12 cellular contexts compared by ENCODE assay signal in the genomic region with DNA sequence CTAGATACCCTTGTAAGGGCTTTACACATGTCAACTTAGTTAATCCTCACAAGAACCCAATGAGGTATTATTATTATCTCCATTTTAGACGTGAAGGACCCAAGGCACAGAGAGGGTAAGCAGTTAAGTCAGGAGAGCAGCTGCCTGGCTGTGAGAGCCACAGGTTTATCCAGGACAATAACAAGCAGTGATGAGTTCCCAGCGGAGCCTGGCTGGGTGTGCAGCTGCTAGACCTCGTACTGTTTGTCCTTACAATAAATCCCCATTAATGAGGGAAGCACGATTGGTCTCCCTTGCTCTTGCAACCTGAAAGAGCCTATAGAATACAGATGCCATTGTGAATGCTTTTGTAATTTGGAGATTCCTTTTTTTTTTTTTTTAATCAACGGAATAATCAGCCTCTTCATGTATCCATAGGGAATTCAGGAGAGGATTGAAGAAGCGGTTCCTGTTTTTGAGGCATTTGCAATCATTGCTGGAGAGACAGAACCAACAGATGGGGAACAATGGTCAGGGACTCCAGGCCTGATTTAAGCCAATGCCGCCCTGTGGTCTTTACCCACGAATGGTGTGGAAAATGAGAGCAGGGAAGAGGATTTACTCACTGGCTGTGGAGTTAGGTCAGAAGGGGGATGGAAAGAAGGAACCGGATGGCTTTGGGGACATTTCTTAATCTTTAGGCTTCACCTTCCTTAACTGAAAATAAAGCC. TPM values are rescaled to one million over a fixed set of nuclear protein-coding genes. Genes with fewer than 3 reads are reported as not detected.
DNase-seq lines count a peak whose midpoint lies in the region; ATAC-seq lines count a peak whose summit lies in the region.
"Had no signal": no experiment of that assay in that cellular context is flagged by ENCODE, and none has a peak within 500 bp of the region (broad histone marks: within the 10 kb centered on the region; RNA-seq: fewer than 3 reads in every experiment).

No MANE protein-coding gene starts in this region.

- POLR2A ChIA-PET in activated CD8-positive, alpha-beta T cell treated with anti-CD3 and anti-CD28 coated beads, Interleukin-2, amount 10 ng/mL, durations not matched to agents 7 days and 5 days (lab: Charles Lee), result no interaction called here

- in situ Hi-C loops in ACHN (cut with HindIII; ENCODE audit: low pct_ligation_motif_present, low pct_unique_long_range_greater_than_20kb, low sequenced_read_pairs), result no loop called here

- CTCF ChIA-PET in activated CD8-positive, alpha-beta T cell treated with anti-CD3 and anti-CD28 coated beads, Interleukin-2, amount 10 ng/mL, durations not matched to agents 7 days and 5 days (lab: Charles Lee), result interaction anchor here (1.4 to 1.5 kb wide), 2 partner anchors 11 to 78 kb away, joined by 3 to 4 read pairs; no protein-coding TSS in a partner anchor

- no peak overlapping the region for H3K4me3 Mint-ChIP-seq in activated CD8-positive, alpha-beta T cell treated with anti-CD3 and anti-CD28 coated beads, Interleukin-2, amount 10 ng/mL, durations not matched to agents 7 days and 5 days
- H3K4me3 Mint-ChIP-seq: memory B cell had no signal

- ATAC-seq in activated CD8-positive, alpha-beta T cell treated with anti-CD3 and anti-CD28 coated beads, Interleukin-2, amount 10 ng/mL, durations not matched to agents 7 days and 5 days, result no peak
- ATAC-seq in HG03354 (IDR thresholded peaks at IDR 0.05; ENCODE audit: poor library complexity, severe bottlenecking, unreplicated experiment), result no peak

- no peak overlapping the region for H3K27ac Mint-ChIP-seq in activated CD8-positive, alpha-beta T cell treated with anti-CD3 and anti-CD28 coated beads, Interleukin-2, amount 10 ng/mL, durations not matched to agents 7 days and 5 days
- H3K27ac Mint-ChIP-seq: memory B cell had no signal

- no peaks in the 10 kb centered on the region for H3K9me3 Mint-ChIP-seq in activated CD8-positive, alpha-beta T cell treated with anti-CD3 and anti-CD28 coated beads, Interleukin-2, amount 10 ng/mL, durations not matched to agents 7 days and 5 days (ENCODE audit: insufficient read depth)
- H3K9me3 Mint-ChIP-seq: memory B cell had no signal

- peaks cover 5% of the 10 kb centered on the region for H3K27me3 Mint-ChIP-seq in activated CD8-positive, alpha-beta T cell treated with anti-CD3 and anti-CD28 coated beads, Interleukin-2, amount 10 ng/mL, durations not matched to agents 7 days and 5 days (ENCODE audit: low read depth)

- H3K4me1 Mint-ChIP-seq in activated CD8-positive, alpha-beta T cell treated with anti-CD3 and anti-CD28 coated beads, Interleukin-2, amount 10 ng/mL, durations not matched to agents 7 days and 5 days (ENCODE audit: low read depth), result peaks cover 11% of the 10 kb centered on the region

- DNase-seq in ACHN, result peak; percentile 19
- peak; percentile 66 for DNase-seq in NCI-H1436 (lab: John Stamatoyannopoulos, UW)
- peak; percentile 14 for DNase-seq in NCI-H526 treated with DMSO at 0.1 percent for 48 hours (lab: John Stamatoyannopoulos, UW)
- peak; percentile 9 for DNase-seq in left kidney (ENCODE audit: low read depth, low spot score)
- no peak for DNase-seq in activated CD8-positive, alpha-beta T cell treated with anti-CD3 and anti-CD28 coated beads, Interleukin-2, amount 10 ng/mL, durations not matched to agents 7 days and 5 days
- no peak for DNase-seq in kidney tubule cell (ENCODE audit: low spot score)
- no peak for DNase-seq in islet precursor cell
- DNase-seq: effector CD8-positive, alpha-beta T cell had no signal

- no peaks in the 10 kb centered on the region for H3K36me3 Mint-ChIP-seq in activated CD8-positive, alpha-beta T cell treated with anti-CD3 and anti-CD28 coated beads, Interleukin-2, amount 10 ng/mL, durations not matched to agents 7 days and 5 days (ENCODE audit: low read depth)
- H3K36me3 Mint-ChIP-seq: memory B cell had no signal

RNA-seq across cellular contexts. Expression of gene ASB4, which starts 12.3 kb away (rescaled TPM):
- total RNA-seq in activated CD8-positive, alpha-beta T cell treated with anti-CD3 and anti-CD28 coated beads, Interleukin-2, amount 10 ng/mL, durations not matched to agents 7 days and 5 days, result not detected
- total RNA-seq: fibroblast of villous mesenchyme, osteocyte had no signal

RNA-seq across cellular contexts. Expression of gene PON2, which starts 38.6 kb away (rescaled TPM):
- 1 to 10 TPM; 2.9 to 4.7 TPM for total RNA-seq in activated CD8-positive, alpha-beta T cell treated with anti-CD3 and anti-CD28 coated beads, Interleukin-2, amount 10 ng/mL, durations not matched to agents 7 days and 5 days

Comparison
In these comparisons a context has a peak if more than half of its experiments do, and no peak if none do; other contexts are left out.
1. DNase-seq: peak in ACHN (single experiment), NCI-H1436 (single experiment), NCI-H526 treated with DMSO at 0.1 percent for 48 hours (single experiment) and left kidney (single experiment); none in activated CD8-positive, alpha-beta T cell treated with anti-CD3 and anti-CD28 coated beads, Interleukin-2, amount 10 ng/mL, durations not matched to agents 7 days and 5 days (single experiment), kidney tubule cell (single experiment) and islet precursor cell (single experiment).